1 cellular context compared by ENCODE assay signal in the genomic region with DNA sequence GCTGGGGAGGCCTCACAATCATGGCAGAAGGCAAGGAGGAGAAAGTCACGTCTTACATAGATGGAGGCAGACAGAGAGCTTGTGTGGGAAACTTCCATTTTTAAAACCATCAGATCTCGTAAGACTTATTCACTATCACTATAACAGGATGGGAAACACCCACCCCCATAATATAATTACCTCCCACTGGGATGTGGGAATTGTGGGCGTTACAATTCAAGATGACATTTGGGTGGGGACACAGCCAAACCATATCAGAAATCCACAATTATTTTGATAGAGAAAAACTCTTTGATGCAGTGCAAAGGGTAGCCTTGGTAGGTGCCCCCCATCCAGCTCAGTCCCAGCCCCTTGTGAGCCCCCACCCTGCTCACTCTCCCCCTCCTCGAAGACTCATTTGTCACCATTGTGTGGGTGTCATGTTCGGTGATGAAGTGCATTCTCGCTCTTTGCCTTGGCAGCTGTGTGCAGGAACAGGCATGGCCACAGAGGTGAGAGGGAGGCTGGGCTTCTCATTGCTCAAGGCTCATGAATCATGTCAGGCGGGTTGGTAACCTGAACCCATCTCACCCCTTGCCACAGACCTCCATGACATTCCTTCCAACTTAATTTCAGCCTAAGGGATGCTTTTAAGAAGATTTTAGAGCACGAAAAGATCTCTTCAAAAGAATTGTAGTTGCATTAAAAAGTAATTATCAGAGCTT.
A peak's percentile ranks its signal among the peaks of the same experiment; 100 is the strongest.
TF ChIP-seq lines count a peak whose summit lies in the region.

No MANE protein-coding gene starts in this region.

TF ChIP-seq in HEK293, 187 proteins besides CTCF, POLR2A, EP300 and RAD21 (continued from another document):
- TF ChIP-seq EGR2 (tag by site-specific recombination; IDR thresholded peaks at IDR 0.05; ENCODE audit: low read depth) = peak; percentile 47; the same call in 1 of the 2 replicates
- TF ChIP-seq SCRT1 (tag by site-specific recombination; IDR thresholded peaks at IDR 0.05; ENCODE audit: borderline replicate concordance) = no peak
- no peak for TF ChIP-seq ZBTB49 (tag by site-specific recombination; IDR thresholded peaks at IDR 0.05; ENCODE audit: low read depth)
- no peak for TF ChIP-seq HOXC10 (CRISPR knock-in tag; IDR thresholded peaks at IDR 0.05)
- TF ChIP-seq YY2 (tag by site-specific recombination; IDR thresholded peaks at IDR 0.05) = no peak
- no peak for TF ChIP-seq ZNF701 (tag by site-specific recombination; IDR thresholded peaks at IDR 0.05)
- no peak for TF ChIP-seq ZNF707 (tag by site-specific recombination; IDR thresholded peaks at IDR 0.05)
- TF ChIP-seq ZFHX2 (tag by site-specific recombination; conservative IDR thresholded peaks at IDR 0.05) = peak; percentile 26; the same call in 1 of the 2 replicates
- TF ChIP-seq ZBTB48 (tag by site-specific recombination; IDR thresholded peaks at IDR 0.05) = no peak
- TF ChIP-seq SP3 (tag by site-specific recombination; IDR thresholded peaks at IDR 0.05) = no peak
- TF ChIP-seq ZNF274 (IDR thresholded peaks at IDR 0.05; ENCODE audit: low read length) = no peak
- no peak for TF ChIP-seq ZNF274 (tag by site-specific recombination; IDR thresholded peaks at IDR 0.05; ENCODE audit: borderline replicate concordance)
- no peak for TF ChIP-seq ZSCAN18 (tag by site-specific recombination; IDR thresholded peaks at IDR 0.05)
- no peak for TF ChIP-seq ZNF791 (tag by site-specific recombination; IDR thresholded peaks at IDR 0.05)
